In the genomic region with DNA sequence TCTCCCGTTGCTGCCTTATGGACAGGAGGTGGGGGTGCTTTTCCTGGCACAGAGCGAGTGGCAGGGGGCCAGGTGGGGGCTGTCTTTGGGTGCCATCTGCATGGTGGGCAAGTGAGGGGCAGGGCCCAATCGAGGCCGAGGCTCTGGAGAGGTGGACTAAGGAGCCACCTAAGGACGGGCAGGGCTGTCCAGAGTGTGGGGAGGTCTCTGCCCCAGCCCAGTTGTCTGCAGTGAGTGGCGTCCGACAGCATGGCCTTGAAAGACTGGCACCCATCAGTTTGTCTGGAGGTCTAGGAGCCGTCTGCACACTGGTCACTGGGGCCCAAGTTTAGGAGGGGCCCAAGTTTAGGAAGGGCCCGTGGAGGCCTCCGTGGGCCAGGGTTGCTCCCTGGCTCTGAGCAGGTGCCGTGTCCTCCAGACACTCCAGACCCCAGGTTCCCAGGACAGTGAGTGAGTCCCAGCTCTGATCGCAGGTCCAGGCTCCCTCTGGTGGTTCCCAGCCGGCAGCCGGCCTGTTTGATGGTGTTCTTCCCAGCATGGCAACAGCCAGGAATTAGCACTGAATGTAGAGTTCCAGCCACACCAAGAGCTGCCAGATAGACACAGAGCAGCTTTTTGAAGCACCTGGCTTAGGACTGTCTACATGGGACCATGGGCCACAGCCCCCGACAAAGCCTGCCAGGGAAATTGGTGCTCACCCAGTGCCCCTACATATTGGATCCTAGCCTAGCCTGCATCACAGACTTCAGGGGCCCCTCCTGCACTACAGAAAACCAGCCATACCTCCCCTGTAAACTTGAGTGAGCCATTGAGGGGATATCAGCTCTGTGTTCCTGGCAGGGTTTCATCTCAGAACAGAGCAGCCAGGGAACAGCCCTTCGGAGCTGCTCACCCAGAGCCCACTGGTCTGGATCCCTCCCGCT, we compare ENCODE assay signal across 8 cellular contexts.
DNase-seq lines count a peak whose midpoint lies in the region; ATAC-seq, FAIRE-seq and TF ChIP-seq lines count a peak whose summit lies in the region.

No MANE protein-coding gene starts in this region.

- H3K36me3 ChIP-seq in PC-9 (ENCODE audit: low read depth) = no peaks in the 10 kb centered on the region
- no peaks in the 10 kb centered on the region for H3K36me3 ChIP-seq in endothelial cell of umbilical vein (ENCODE audit: control insufficient read depth in 2 of 2, extremely low read depth in 1 of 2, insufficient read depth in 2 of 2, low read length in 2 of 2)
- H3K36me3 ChIP-seq in mesendoderm (ENCODE audit: control insufficient read depth, insufficient read depth, low read length) = no peaks in the 10 kb centered on the region

- H3K9me2 ChIP-seq in PC-9 (ENCODE audit: insufficient read depth) = no peaks in the 10 kb centered on the region

- H3K4me3 ChIP-seq in PC-9 = no peak overlapping the region
- no peak overlapping the region for H3K4me3 ChIP-seq in endothelial cell of umbilical vein (replicated peaks in 1 of 3; ENCODE audit: insufficient read depth in 1 of 3, low read depth in 1 of 3, low read length in 3 of 3)
- no peak overlapping the region for H3K4me3 ChIP-seq in mesendoderm (ENCODE audit: low read length)

- no peaks in the 10 kb centered on the region for H3K9me1 ChIP-seq in endothelial cell of umbilical vein (replicated peaks; ENCODE audit: control insufficient read depth, extremely low read depth, insufficient read depth, low read length)

- no peak overlapping the region for H2BK120ac ChIP-seq in mesendoderm (ENCODE audit: low read depth, low read length)

- no peak overlapping the region for H4K8ac ChIP-seq in mesendoderm (ENCODE audit: low read depth, low read length)

- H3K79me1 ChIP-seq in mesendoderm (ENCODE audit: low read length) = no peaks in the 10 kb centered on the region

- H3K27ac ChIP-seq in PC-9 (no peak overlapping the region), endothelial cell of umbilical vein (ENCODE audit: insufficient read depth, low read depth, low read length) (no peak overlapping the region), mesendoderm (ENCODE audit: low read depth, low read length) (no peak overlapping the region)

- no peak for FAIRE-seq in GM12892 (lab: Jason Lieb, UNC)
- no peak for FAIRE-seq in endothelial cell of umbilical vein (lab: Jason Lieb, UNC)

- H3K9me3 ChIP-seq in PC-9 (ENCODE audit: insufficient read depth, low read depth) (no peaks in the 10 kb centered on the region), endothelial cell of umbilical vein (replicated peaks; ENCODE audit: control insufficient read depth, insufficient read depth, low read length) (no peaks in the 10 kb centered on the region)

- POLR2A ChIA-PET in PC-9 (lab: Charles Lee; ENCODE audit: unreplicated experiment) = no interaction called here
- POLR2A ChIA-PET in endothelial cell of umbilical vein (lab: Charles Lee) = no interaction called here

- no peak overlapping the region for H3K18ac ChIP-seq in mesendoderm (ENCODE audit: low read length)

- TF ChIP-seq CTCF in PC-9 (conservative IDR thresholded peaks at IDR 0.05) (peak; percentile 77), endothelial cell of umbilical vein (IDR thresholded peaks at IDR 0.05; ENCODE audit: extremely low read depth in 1 of 2, insufficient read depth in 1 of 2, low read depth in 1 of 2, low read length in 2 of 2) (peak; percentile 42 to 77)

- no peak overlapping the region for H3K9ac ChIP-seq in endothelial cell of umbilical vein (replicated peaks; ENCODE audit: extremely low read depth, insufficient read depth, low read length)
- no peak overlapping the region for H3K9ac ChIP-seq in mesendoderm (ENCODE audit: low read length)

- H2BK5ac ChIP-seq in mesendoderm (ENCODE audit: low read length) = no peak overlapping the region

- BruUV-seq in PC-9 (replicated peaks; lab: Mats Ljungman, UMichigan) = no TSS peak
- no TSS peak for BruUV-seq in endothelial cell of umbilical vein (replicated peaks; lab: Mats Ljungman, UMichigan)

- no CpG with 5 or more reads among the region's 17 CpGs for WGBS in mesendoderm (ENCODE audit: extremely low coverage, insufficient coverage, low lambda C conversion rate)

- H3K79me2 ChIP-seq in PC-9 (ENCODE audit: low read depth) (no peaks in the 10 kb centered on the region), endothelial cell of umbilical vein (ENCODE audit: control insufficient read depth, insufficient read depth, low read length) (no peaks in the 10 kb centered on the region), mesendoderm (ENCODE audit: control insufficient read depth, insufficient read depth, low read length) (no peaks in the 10 kb centered on the region)

- no peak for ATAC-seq in HG02840 (IDR thresholded peaks at IDR 0.05; ENCODE audit: low FRiP score, unreplicated experiment)

- intact Hi-C loops in PC-9 (cut with micrococcal nuclease; ENCODE audit: unreplicated experiment) (loop anchor here (1.0 kb wide), 2 partner anchors 196 to 348 kb away; no protein-coding TSS in a partner anchor), endothelial cell of umbilical vein (cut with micrococcal nuclease) (loop anchor here (1.0 kb wide), 2 partner anchors 302 to 348 kb away; no protein-coding TSS in a partner anchor)

- H3K4me2 ChIP-seq in PC-9 (no peak overlapping the region), endothelial cell of umbilical vein (ENCODE audit: insufficient read depth, low read length) (no peak overlapping the region), mesendoderm (ENCODE audit: low read length) (no peak overlapping the region)

- no peak overlapping the region for H2BK15ac ChIP-seq in mesendoderm (replicated peaks; ENCODE audit: low read depth)

- H4K5ac ChIP-seq in mesendoderm (ENCODE audit: low read length) = no peak overlapping the region

- H2AFZ ChIP-seq in PC-9 (no peak overlapping the region), endothelial cell of umbilical vein (ENCODE audit: low read depth, low read length) (no peak overlapping the region)

- TF ChIP-seq POLR2A in GM12892 (IDR thresholded peaks at IDR 0.05; ENCODE audit: low read depth, low read length) (no peak), endothelial cell of umbilical vein (IDR thresholded peaks at IDR 0.05; ENCODE audit: low read depth, low read length) (no peak)

- DNase-seq in AG20443 (ENCODE audit: low spot score) (peak; percentile 87), GM12892 (ENCODE audit: insufficient read length) (peak; percentile 53), PC-9 (peak in 1 of 2 experiments; percentile 64), endothelial cell of umbilical vein (ENCODE audit: low read depth, low spot score) (peak; percentile 32), mesendoderm (peak; percentile 82), foreskin melanocyte (no peak)
- no peak for DNase-seq in NK-92 treated with Interleukin-12 subunit alpha and Interleukin-12 subunit beta, amount 100 ng/mL, for 24 hours (lab: John Stamatoyannopoulos, UW)

- H2AK5ac ChIP-seq in mesendoderm (ENCODE audit: low read length) = no peak overlapping the region

- H3K4me1 ChIP-seq in PC-9 (replicated peaks; ENCODE audit: insufficient read depth) (no peaks in the 10 kb centered on the region), endothelial cell of umbilical vein (ENCODE audit: control insufficient read depth, extremely low read depth, insufficient read depth, low read length) (no peaks in the 10 kb centered on the region), mesendoderm (ENCODE audit: control insufficient read depth, low read depth, low read length) (no peaks in the 10 kb centered on the region)

- CTCF ChIA-PET in PC-9 (lab: Charles Lee) = interaction anchor here (0.5 kb wide), 1 partner anchor 29 kb away, joined by 3 read pairs; no protein-coding TSS in a partner anchor
- CTCF ChIA-PET in endothelial cell of umbilical vein (lab: Charles Lee) = interaction anchor here (0.8 to 3.3 kb wide), 15 partner anchors 11 to 350 kb away, joined by 3 to 36 read pairs (median 5); no protein-coding TSS in a partner anchor

- H3K27me3 ChIP-seq in PC-9 (ENCODE audit: insufficient read depth, low read depth) = no peaks in the 10 kb centered on the region
- H3K27me3 ChIP-seq in endothelial cell of umbilical vein (ENCODE audit: control insufficient read depth in 2 of 2, insufficient read depth in 2 of 2, low read length in 2 of 2) = no peaks in the 10 kb centered on the region
- H3K27me3 ChIP-seq in mesendoderm (ENCODE audit: insufficient read depth, low read length, poor library complexity) = no peaks in the 10 kb centered on the region

- dilution Hi-C loops in endothelial cell of umbilical vein (cut with MboI; ENCODE audit: extremely low pct_ligation_motif_present, low sequenced_read_pairs) = no loop called here

- peak overlapping the region; percentile 15 for H3K56ac ChIP-seq in mesendoderm (ENCODE audit: low read length)

- no peak overlapping the region for H3K4ac ChIP-seq in mesendoderm (ENCODE audit: low read depth, low read length)

- H3K23ac ChIP-seq in mesendoderm (ENCODE audit: low read length) = no peak overlapping the region

- H4K20me1 ChIP-seq in PC-9 (ENCODE audit: insufficient read depth) = no peaks in the 10 kb centered on the region
- H4K20me1 ChIP-seq in endothelial cell of umbilical vein (replicated peaks; ENCODE audit: control insufficient read depth, extremely low read depth, insufficient read depth, low read length) = no peaks in the 10 kb centered on the region

- no peaks in the 10 kb centered on the region for H3F3A ChIP-seq in PC-9 (ENCODE audit: insufficient read depth, low read depth)

TF ChIP-seq in endothelial cell of umbilical vein, 7 proteins besides CTCF, POLR2A, EP300 and RAD21:
- TF ChIP-seq FOS (IDR thresholded peaks at IDR 0.05; ENCODE audit: borderline replicate concordance, insufficient read depth, low read length) = no peak
- TF ChIP-seq POLR2AphosphoS5 (IDR thresholded peaks at IDR 0.05; ENCODE audit: insufficient read depth, low read depth, low read length) = no peak
- no peak for TF ChIP-seq EZH2 (IDR thresholded peaks at IDR 0.05; ENCODE audit: borderline replicate concordance, low read depth, low read length, severe bottlenecking)
- no peak for TF ChIP-seq GATA2 (IDR thresholded peaks at IDR 0.05; ENCODE audit: insufficient read depth, insufficient read length, low read depth, low read length)
- no peak for TF ChIP-seq MYC (IDR thresholded peaks at IDR 0.05; ENCODE audit: low read depth, low read length)
- TF ChIP-seq, protein P1, sequence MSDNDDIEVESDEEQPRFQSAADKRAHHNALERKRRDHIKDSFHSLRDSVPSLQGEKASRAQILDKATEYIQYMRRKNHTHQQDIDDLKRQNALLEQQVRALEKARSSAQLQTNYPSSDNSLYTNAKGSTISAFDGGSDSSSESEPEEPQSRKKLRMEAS (IDR thresholded peaks at IDR 0.05; ENCODE audit: insufficient read depth, insufficient read length) = no peak
- TF ChIP-seq JUN (IDR thresholded peaks at IDR 0.05; ENCODE audit: borderline replicate concordance, insufficient read depth, insufficient read length, low read depth) = no peak
TF ChIP-seq in endothelial cell of umbilical vein: peak in this region for 0.

Comparison
In these comparisons a context has a peak if more than half of its experiments do, and no peak if none do; other contexts are left out.
1. DNase-seq: peak in AG20443 (single experiment), GM12892 (single experiment), endothelial cell of umbilical vein (single experiment) and mesendoderm (single experiment); none in NK-92 treated with Interleukin-12 subunit alpha and Interleukin-12 subunit beta, amount 100 ng/mL, for 24 hours (single experiment) and foreskin melanocyte (single experiment).